Comparison of ENCODE assay signal across 13 cellular contexts in the genomic region with DNA sequence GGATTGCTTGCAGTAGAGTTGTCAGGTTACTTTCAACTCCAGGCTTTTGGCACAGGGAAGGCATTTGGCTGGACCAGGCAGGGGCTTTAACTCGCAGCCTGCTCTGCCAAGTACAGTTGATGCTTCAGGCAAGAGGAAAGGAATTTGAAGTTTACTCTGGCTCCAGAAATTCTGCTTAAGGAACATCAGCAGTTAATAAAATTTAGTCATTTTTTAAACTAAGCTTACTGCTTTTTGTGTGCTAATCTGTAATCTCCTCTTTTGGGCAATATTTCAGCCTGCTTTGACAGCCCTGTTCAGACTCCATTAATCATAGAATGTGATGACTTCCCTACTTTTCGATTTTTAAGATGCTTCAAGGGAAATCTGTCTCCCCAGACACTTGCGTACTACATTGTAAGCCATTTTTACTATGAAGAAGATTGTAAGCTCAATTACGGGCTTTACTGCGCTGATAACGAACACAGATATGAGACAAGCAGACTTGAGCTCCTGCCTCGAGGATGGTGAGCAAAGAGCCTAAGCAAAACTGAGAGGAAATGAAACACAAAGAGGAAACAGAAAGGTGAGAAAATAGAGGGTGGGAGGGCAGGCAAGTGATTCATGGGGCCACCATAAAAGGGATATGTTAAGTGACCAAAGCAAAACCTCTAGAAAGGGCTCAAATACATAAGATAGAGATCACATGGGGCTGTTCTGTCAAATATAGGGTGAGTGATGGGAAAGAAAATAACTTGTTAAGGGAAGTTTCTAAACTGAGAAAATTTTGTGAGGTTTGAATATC.
DNase-seq lines count a peak whose midpoint lies in the region; ATAC-seq and TF ChIP-seq lines count a peak whose summit lies in the region.
"Had no signal": no experiment of that assay in that cellular context is flagged by ENCODE, and none has a peak within 500 bp of the region (broad histone marks: within the 10 kb centered on the region; RNA-seq: fewer than 3 reads in every experiment).

No MANE protein-coding gene starts in this region.

- CTCF ChIA-PET in A673 (lab: Charles Lee): no interaction called here

- H3K4me3 Mint-ChIP-seq in activated naive CD8-positive, alpha-beta T cell treated with anti-CD3 and anti-CD28 coated beads, Interleukin-2, amount 10 ng/mL, durations not matched to agents 7 days and 5 days: peak overlapping the region; percentile 21
- peak overlapping the region; percentile 74 for H3K4me3 Mint-ChIP-seq in natural killer cell

- peaks cover 3% of the 10 kb centered on the region for H3K9me3 Mint-ChIP-seq in activated naive CD8-positive, alpha-beta T cell treated with anti-CD3 and anti-CD28 coated beads, Interleukin-2, amount 10 ng/mL, durations not matched to agents 7 days and 5 days
- peaks cover 0 to 2% of the 10 kb centered on the region in 2 donors for H3K9me3 Mint-ChIP-seq in natural killer cell

- H3K9ac ChIP-seq in Loucy (ENCODE audit: low read depth, low read length, poor library complexity, severe bottlenecking): peak overlapping the region; percentile 72
- no peak overlapping the region for H3K9ac ChIP-seq in smooth muscle cell (ENCODE audit: low read depth)

- intact Hi-C loops in natural killer cell (cut with micrococcal nuclease): loop anchor here (2.0 to 10.0 kb wide), 2 partner anchors 79 to 83 kb away; no protein-coding TSS in a partner anchor
- intact Hi-C loops in A673 (cut with micrococcal nuclease; ENCODE audit: unreplicated experiment): no loop called here

- H2AFZ ChIP-seq in Loucy (ENCODE audit: low read length) (peak overlapping the region; percentile 9; the same call in 1 of the 2 replicates), smooth muscle cell (ENCODE audit: low read depth) (no peak overlapping the region)

- POLR2A ChIA-PET in activated naive CD8-positive, alpha-beta T cell treated with anti-CD3 and anti-CD28 coated beads, Interleukin-2, amount 10 ng/mL, durations not matched to agents 7 days and 5 days (lab: Charles Lee): interaction anchor here (0.9 kb wide), 2 partner anchors 77 to 158 kb away, joined by 3 read pairs; a partner anchor contains a TSS
- POLR2A ChIA-PET in A673 (lab: Charles Lee; ENCODE audit: low non-redundant PET): no interaction called here

- H3K79me2 ChIP-seq in Loucy (ENCODE audit: insufficient read depth, low read length) (0 out of 2 replicates have a peak, but pooled peaks cover 3% of the 10 kb centered on the region), smooth muscle cell (ENCODE audit: low read depth) (no peaks in the 10 kb centered on the region)

- H3K27ac Mint-ChIP-seq in activated naive CD8-positive, alpha-beta T cell treated with anti-CD3 and anti-CD28 coated beads, Interleukin-2, amount 10 ng/mL, durations not matched to agents 7 days and 5 days: peak overlapping the region; percentile 66
- peak overlapping the region; percentile 76 to 86 for H3K27ac Mint-ChIP-seq in natural killer cell

- no peaks in the 10 kb centered on the region for H3K9me2 ChIP-seq in Loucy (replicated peaks; ENCODE audit: low read depth, low read length)

- H3K36me3 ChIP-seq in Loucy (ENCODE audit: insufficient read depth, low read length): no peaks in the 10 kb centered on the region
- no peaks in the 10 kb centered on the region for H3K36me3 ChIP-seq in A673 (ENCODE audit: insufficient read depth, low read length, poor library complexity, severe bottlenecking)
- no peaks in the 10 kb centered on the region for H3K36me3 ChIP-seq in smooth muscle cell (ENCODE audit: low read depth)
- H3K36me3 ChIP-seq: esophagus muscularis mucosa, Peyer's patch had no signal

- H3K4me3 ChIP-seq in Loucy (ENCODE audit: low read length, poor library complexity, severe bottlenecking) (peak overlapping the region; percentile 35), A673 (ENCODE audit: low read depth, low read length, poor library complexity, severe bottlenecking) (no peak overlapping the region), smooth muscle cell (no peak overlapping the region), coronary artery (no peak overlapping the region)
- H3K4me3 ChIP-seq: esophagus muscularis mucosa, Peyer's patch had no signal

- H3K27me3 Mint-ChIP-seq in activated naive CD8-positive, alpha-beta T cell treated with anti-CD3 and anti-CD28 coated beads, Interleukin-2, amount 10 ng/mL, durations not matched to agents 7 days and 5 days: no peaks in the 10 kb centered on the region
- H3K27me3 Mint-ChIP-seq in natural killer cell (ENCODE audit: low read depth in 2 of 2): no peaks in the 10 kb centered on the region

- DNase-seq in NK-92 treated with Interleukin-12 subunit alpha and Interleukin-12 subunit beta, amount 100 ng/mL, for 24 hours (lab: John Stamatoyannopoulos, UW): peak; percentile 6
- DNase-seq in NK-92 (lab: John Stamatoyannopoulos, UW; ENCODE audit: unreplicated experiment): no peak
- DNase-seq in activated naive CD8-positive, alpha-beta T cell treated with anti-CD3 and anti-CD28 coated beads, Interleukin-2, amount 10 ng/mL, durations not matched to agents 7 days and 5 days: no peak
- no peak for DNase-seq in natural killer cell
- no peak for DNase-seq in A673 (ENCODE audit: low spot score)
- no peak for DNase-seq in smooth muscle cell (lab: John Stamatoyannopoulos, UW; ENCODE audit: unreplicated experiment)
- DNase-seq in coronary artery (ENCODE audit: low spot score): no peak
- DNase-seq: left colon, NCI-H1694 had no signal

- TF ChIP-seq CTCF in Loucy (conservative IDR thresholded peaks at IDR 0.05; ENCODE audit: low read length) (no peak), natural killer cell (IDR thresholded peaks at IDR 0.05) (no peak), A673 (conservative IDR thresholded peaks at IDR 0.05; ENCODE audit: low read depth, low read length) (no peak), smooth muscle cell (IDR thresholded peaks at IDR 0.05; ENCODE audit: borderline replicate concordance, insufficient read depth, poor library complexity, severe bottlenecking) (no peak), coronary artery (IDR thresholded peaks at IDR 0.05) (no peak)

- peaks cover 70% of the 10 kb centered on the region for H3K4me1 ChIP-seq in Loucy (ENCODE audit: insufficient read depth, low read length, poor library complexity, severe bottlenecking)
- no peaks in the 10 kb centered on the region for H3K4me1 ChIP-seq in A673 (ENCODE audit: insufficient read depth, low read length, poor library complexity, severe bottlenecking)
- no peaks in the 10 kb centered on the region for H3K4me1 ChIP-seq in smooth muscle cell (ENCODE audit: low read depth)

- H3K36me3 Mint-ChIP-seq in activated naive CD8-positive, alpha-beta T cell treated with anti-CD3 and anti-CD28 coated beads, Interleukin-2, amount 10 ng/mL, durations not matched to agents 7 days and 5 days: peaks cover 17% of the 10 kb centered on the region
- no peaks in the 10 kb centered on the region for H3K36me3 Mint-ChIP-seq in natural killer cell

- H3K27ac ChIP-seq in A673 (ENCODE audit: low read depth, low read length, poor library complexity, severe bottlenecking) (no peak overlapping the region), smooth muscle cell (ENCODE audit: low read depth) (no peak overlapping the region), coronary artery (no peak overlapping the region)
- H3K27ac ChIP-seq: esophagus muscularis mucosa, Peyer's patch, VCaP had no signal

- H3K4me1 Mint-ChIP-seq in activated naive CD8-positive, alpha-beta T cell treated with anti-CD3 and anti-CD28 coated beads, Interleukin-2, amount 10 ng/mL, durations not matched to agents 7 days and 5 days: peaks cover 21% of the 10 kb centered on the region
- peaks cover 49 to 56% of the 10 kb centered on the region in 2 donors for H3K4me1 Mint-ChIP-seq in natural killer cell

- H3K4me2 ChIP-seq in Loucy (ENCODE audit: low read depth, low read length, poor library complexity, severe bottlenecking) (peak overlapping the region; percentile 70), smooth muscle cell (no peak overlapping the region)

- H3F3A ChIP-seq in Loucy (ENCODE audit: low read depth) (peaks cover 11% of the 10 kb centered on the region; the same call in 1 of the 2 replicates), smooth muscle cell (ENCODE audit: low read depth) (no peaks in the 10 kb centered on the region)

- H3K9me3 ChIP-seq in Loucy (ENCODE audit: insufficient read depth, low read depth, low read length) (no peaks in the 10 kb centered on the region), A673 (ENCODE audit: low read depth, low read length, poor library complexity, severe bottlenecking) (no peaks in the 10 kb centered on the region), smooth muscle cell (replicated peaks; ENCODE audit: low read depth) (no peaks in the 10 kb centered on the region)
- H3K9me3 ChIP-seq: esophagus muscularis mucosa, Peyer's patch had no signal

- H4K20me1 ChIP-seq in Loucy (ENCODE audit: insufficient read depth, low read length, poor library complexity, severe bottlenecking) (no peaks in the 10 kb centered on the region), smooth muscle cell (ENCODE audit: low read depth) (no peaks in the 10 kb centered on the region)

- BruUV-seq in A673 (replicated peaks; lab: Mats Ljungman, UMichigan): no TSS peak

- 23% methylated on average over 7 of the region's 7 CpGs for WGBS in smooth muscle cell (ENCODE audit: low lambda C conversion rate)

- ATAC-seq in activated naive CD8-positive, alpha-beta T cell treated with anti-CD3 and anti-CD28 coated beads, Interleukin-2, amount 10 ng/mL, durations not matched to agents 7 days and 5 days (ENCODE audit: low read depth): peak; percentile 74
- ATAC-seq in natural killer cell: peak; percentile 76 to 91 (median 86)
- ATAC-seq: left colon had no signal

- H3K27me3 ChIP-seq in Loucy (ENCODE audit: insufficient read depth, low read length, poor library complexity, severe bottlenecking) (no peaks in the 10 kb centered on the region), A673 (replicated peaks; ENCODE audit: insufficient read depth, low read depth, low read length, poor library complexity) (no peaks in the 10 kb centered on the region), smooth muscle cell (ENCODE audit: low read depth) (peaks cover 75% of the 10 kb centered on the region)
- H3K27me3 ChIP-seq: esophagus muscularis mucosa, Peyer's patch had no signal
